In genomic region chr15:95486224-95486623, GRCh38 we compare ENCODE assay signal across 22 cellular contexts.
DNase-seq lines count a peak whose midpoint lies in the region; FAIRE-seq and TF ChIP-seq lines count a peak whose summit lies in the region.
"Had no signal": no experiment of that assay in that cellular context is flagged by ENCODE, and none has a peak within 500 bp of the region (broad histone marks: within the 10 kb centered on the region; RNA-seq: fewer than 3 reads in every experiment).

No MANE protein-coding gene starts in this region.

- no peaks in the 10 kb centered on the region for H3K4me1 ChIP-seq in astrocyte (ENCODE audit: insufficient read depth, low read length)
- H3K4me1 ChIP-seq: BE2C; BLaER1 treated with 17β-estradiol and CSF1 and Interleukin-3, amounts not matched to agents 10 nM and 100 nM had no signal

- no peak overlapping the region for H3K9ac ChIP-seq in astrocyte (ENCODE audit: low read length)
- H3K9ac ChIP-seq: BLaER1 treated with 17β-estradiol and CSF1 and Interleukin-3, amounts not matched to agents 10 nM and 100 nM; GM23248 had no signal

- no peaks in the 10 kb centered on the region for H3K79me2 ChIP-seq in astrocyte (ENCODE audit: insufficient read depth, low read length)

- H3K27ac ChIP-seq in astrocyte (ENCODE audit: low read depth, low read length) (no peak overlapping the region), coronary artery (no peak overlapping the region)
- H3K27ac ChIP-seq: BLaER1 treated with 17β-estradiol and CSF1 and Interleukin-3, amounts not matched to agents 10 nM and 100 nM; GM23248 had no signal

- no peak overlapping the region for H3K27ac Mint-ChIP-seq in astrocyte (ENCODE audit: unreplicated experiment)
- H3K27ac Mint-ChIP-seq: CD14-positive monocyte; CD4-positive, alpha-beta memory T cell had no signal

- no peaks in the 10 kb centered on the region for H4K20me1 ChIP-seq in astrocyte (ENCODE audit: insufficient read depth, low read length)
- H4K20me1 ChIP-seq: BLaER1 treated with 17β-estradiol and CSF1 and Interleukin-3, amounts not matched to agents 10 nM and 100 nM had no signal

- no peak overlapping the region for H3K4me2 ChIP-seq in astrocyte (ENCODE audit: low read length)
- H3K4me2 ChIP-seq: BLaER1 treated with 17β-estradiol and CSF1 and Interleukin-3, amounts not matched to agents 10 nM and 100 nM had no signal

- peaks cover 3% of the 10 kb centered on the region for H3K4me1 Mint-ChIP-seq in astrocyte (ENCODE audit: low read depth, unreplicated experiment)
- H3K4me1 Mint-ChIP-seq: CD14-positive monocyte; CD4-positive, alpha-beta memory T cell had no signal

- no peaks in the 10 kb centered on the region for H3K27me3 ChIP-seq in astrocyte (ENCODE audit: insufficient read depth, low read length)
- H3K27me3 ChIP-seq: BE2C; BLaER1 treated with 17β-estradiol and CSF1 and Interleukin-3, amounts not matched to agents 10 nM and 100 nM had no signal

- H3K9me3 Mint-ChIP-seq in astrocyte (ENCODE audit: unreplicated experiment), result no peaks in the 10 kb centered on the region

- no peak overlapping the region for H2AFZ ChIP-seq in astrocyte (ENCODE audit: low read depth, low read length)
- H2AFZ ChIP-seq: GM23248 had no signal

- H3K36me3 ChIP-seq in astrocyte (ENCODE audit: insufficient read depth, low read length), result no peaks in the 10 kb centered on the region
- H3K36me3 ChIP-seq: BE2C; BLaER1 treated with 17β-estradiol and CSF1 and Interleukin-3, amounts not matched to agents 10 nM and 100 nM had no signal

- in situ Hi-C loops in ACHN (cut with HindIII; ENCODE audit: low pct_ligation_motif_present, low pct_unique_long_range_greater_than_20kb, low sequenced_read_pairs), result no loop called here

- no peaks in the 10 kb centered on the region for H3K36me3 Mint-ChIP-seq in astrocyte (ENCODE audit: low read depth, unreplicated experiment)
- H3K36me3 Mint-ChIP-seq: CD14-positive monocyte; CD4-positive, alpha-beta memory T cell had no signal

- no peak overlapping the region for H3K4me3 Mint-ChIP-seq in astrocyte (ENCODE audit: unreplicated experiment)
- H3K4me3 Mint-ChIP-seq: CD14-positive monocyte; CD4-positive, alpha-beta memory T cell had no signal

- TF ChIP-seq CTCF in astrocyte (IDR thresholded peaks at IDR 0.05; ENCODE audit: insufficient read depth, low read depth, low read length) (no peak), fibroblast of the aortic adventitia (IDR thresholded peaks at IDR 0.05; ENCODE audit: insufficient read depth, low read length) (no peak), coronary artery (IDR thresholded peaks at IDR 0.05) (no peak)

- H3K9me3 ChIP-seq in astrocyte (ENCODE audit: insufficient read depth, low read depth, low read length), result no peaks in the 10 kb centered on the region
- H3K9me3 ChIP-seq: BE2C had no signal

- H3K4me3 ChIP-seq in astrocyte (ENCODE audit: insufficient read depth, low read depth, low read length) (no peak overlapping the region), fibroblast of the aortic adventitia (ENCODE audit: low read depth, low read length) (no peak overlapping the region), coronary artery (no peak overlapping the region)
- H3K4me3 ChIP-seq: BLaER1 treated with 17β-estradiol and CSF1 and Interleukin-3, amounts not matched to agents 10 nM and 100 nM; GM23248 had no signal

- FAIRE-seq in astrocyte (lab: Jason Lieb, UNC), result no peak
- FAIRE-seq: A204.1, G401.6, GM12892, H1 had no signal

- DNase-seq in M059J (ENCODE audit: low read depth) (peak; percentile 28), astrocyte (ENCODE audit: low read depth) (peak; percentile 78), fibroblast of the aortic adventitia (ENCODE audit: low read depth) (peak; percentile 55), NOMO-1 (lab: John Stamatoyannopoulos, UW; ENCODE audit: unreplicated experiment in 2 of 2) (no peak), coronary artery (ENCODE audit: low spot score) (no peak), ACHN (no peak)
- DNase-seq: AML-193; BE2C; Calu3; CD4-positive, alpha-beta memory T cell; COR-L47; DMS53; DMS79 treated with DMSO at 0.1 percent for 48 hours; GM23248; H7; HCEC 1CT had no signal

- no peaks in the 10 kb centered on the region for H3K27me3 Mint-ChIP-seq in astrocyte (ENCODE audit: low read depth, unreplicated experiment)
- H3K27me3 Mint-ChIP-seq: CD4-positive, alpha-beta memory T cell had no signal

Comparison
In these comparisons a context has a peak if more than half of its experiments do, and no peak if none do; other contexts are left out.
1. DNase-seq: peak in M059J (single experiment), astrocyte (single experiment) and fibroblast of the aortic adventitia (single experiment); none in NOMO-1 (0 of 2), coronary artery (single experiment) and ACHN (single experiment).